Comparison of ENCODE assay signal across 21 cellular contexts in genomic region chr4:182888894-182889293, GRCh38. TPM values are rescaled to one million over a fixed set of nuclear protein-coding genes. Genes with fewer than 3 reads are reported as not detected.
DNase-seq lines count a peak whose midpoint lies in the region; ATAC-seq and TF ChIP-seq lines count a peak whose summit lies in the region.
"Had no signal": no experiment of that assay in that cellular context is flagged by ENCODE, and none has a peak within 500 bp of the region (broad histone marks: within the 10 kb centered on the region; RNA-seq: fewer than 3 reads in every experiment).

No MANE protein-coding gene starts in this region.

- no peaks in the 10 kb centered on the region for H3K27me3 Mint-ChIP-seq in activated CD8-positive, alpha-beta memory T cell treated with anti-CD3 and anti-CD28 coated beads, Interleukin-2, amount 10 ng/mL, durations not matched to agents 7 days and 5 days
- no peaks in the 10 kb centered on the region for H3K27me3 Mint-ChIP-seq in nephron progenitor cell (ENCODE audit: low read depth, poor library complexity)
- no peaks in the 10 kb centered on the region for H3K27me3 Mint-ChIP-seq in H9 (ENCODE audit: low read depth)
- no peaks in the 10 kb centered on the region for H3K27me3 Mint-ChIP-seq in activated CD4-positive, alpha-beta T cell treated with anti-CD3 and anti-CD28 coated beads for 36 hours
- H3K27me3 Mint-ChIP-seq: CD4-positive, alpha-beta T cell had no signal

- peaks cover 7% of the 10 kb centered on the region for H3K9me3 Mint-ChIP-seq in activated CD8-positive, alpha-beta memory T cell treated with anti-CD3 and anti-CD28 coated beads, Interleukin-2, amount 10 ng/mL, durations not matched to agents 7 days and 5 days (ENCODE audit: low read depth)
- peaks cover 32% of the 10 kb centered on the region for H3K9me3 Mint-ChIP-seq in nephron progenitor cell
- H3K9me3 Mint-ChIP-seq in H9, result peaks cover 12 to 13% of the 10 kb centered on the region in 2 experiments
- H3K9me3 Mint-ChIP-seq in activated CD4-positive, alpha-beta T cell treated with anti-CD3 and anti-CD28 coated beads for 36 hours (ENCODE audit: low read depth), result peaks cover 9% of the 10 kb centered on the region

- H3K79me2 ChIP-seq in H9 (ENCODE audit: insufficient read depth, low read length), result no peaks in the 10 kb centered on the region

- TF ChIP-seq CTCF in nephron progenitor cell (IDR thresholded peaks at IDR 0.05), result no peak
- TF ChIP-seq CTCF in H9 (conservative IDR thresholded peaks at IDR 0.05), result no peak

- H2AK5ac ChIP-seq in H9 (ENCODE audit: insufficient read length, low read length), result no peak overlapping the region

- CTCF ChIA-PET in activated CD8-positive, alpha-beta memory T cell treated with anti-CD3 and anti-CD28 coated beads, Interleukin-2, amount 10 ng/mL, durations not matched to agents 7 days and 5 days (lab: Charles Lee), result no interaction called here
- CTCF ChIA-PET in activated CD4-positive, alpha-beta T cell treated with anti-CD3 and anti-CD28 coated beads for 36 hours (lab: Charles Lee), result no interaction called here

- intact Hi-C loops in activated CD4-positive, alpha-beta T cell treated with anti-CD3 and anti-CD28 coated beads for 36 hours (cut with DNase I, micrococcal nuclease), result no loop called here

- H3K27ac Mint-ChIP-seq in activated CD8-positive, alpha-beta memory T cell treated with anti-CD3 and anti-CD28 coated beads, Interleukin-2, amount 10 ng/mL, durations not matched to agents 7 days and 5 days, result no peak overlapping the region
- H3K27ac Mint-ChIP-seq in nephron progenitor cell (peak overlapping the region; percentile 55), H9 (no peak overlapping the region)
- H3K27ac Mint-ChIP-seq in activated CD4-positive, alpha-beta T cell treated with anti-CD3 and anti-CD28 coated beads for 36 hours, result no peak overlapping the region
- H3K27ac Mint-ChIP-seq: CD4-positive, alpha-beta T cell had no signal

- no peak overlapping the region for H2AFZ ChIP-seq in H9 (ENCODE audit: low read length)

- POLR2A ChIA-PET in activated CD4-positive, alpha-beta T cell treated with anti-CD3 and anti-CD28 coated beads for 36 hours (lab: Charles Lee), result no interaction called here

- no peak overlapping the region for H4K5ac ChIP-seq in H9 (ENCODE audit: insufficient read length, low read depth, low read length)

- no peak overlapping the region for H3T11ph ChIP-seq in H9 (ENCODE audit: low read length)

- H3K18ac ChIP-seq in H9 (ENCODE audit: insufficient read length, low read depth, low read length), result no peak overlapping the region

- H3K4me3 Mint-ChIP-seq in activated CD8-positive, alpha-beta memory T cell treated with anti-CD3 and anti-CD28 coated beads, Interleukin-2, amount 10 ng/mL, durations not matched to agents 7 days and 5 days, result no peak overlapping the region
- H3K4me3 Mint-ChIP-seq in nephron progenitor cell (no peak overlapping the region), H9 (no peak overlapping the region)
- no peak overlapping the region for H3K4me3 Mint-ChIP-seq in activated CD4-positive, alpha-beta T cell treated with anti-CD3 and anti-CD28 coated beads for 36 hours
- H3K4me3 Mint-ChIP-seq: CD14-positive monocyte; CD4-positive, alpha-beta T cell; CD8-positive, alpha-beta memory T cell had no signal

- no peak overlapping the region for H2BK120ac ChIP-seq in H9 (ENCODE audit: low read depth, low read length, poor library complexity, severe bottlenecking)

- peaks cover 73% of the 10 kb centered on the region for H3K36me3 Mint-ChIP-seq in activated CD8-positive, alpha-beta memory T cell treated with anti-CD3 and anti-CD28 coated beads, Interleukin-2, amount 10 ng/mL, durations not matched to agents 7 days and 5 days
- H3K36me3 Mint-ChIP-seq in nephron progenitor cell (ENCODE audit: low read depth) (peaks cover 92% of the 10 kb centered on the region), H9 (ENCODE audit: insufficient read depth in 1 of 3, low read depth in 3 of 3) (peaks cover 41 to 90% (median 87%) of the 10 kb centered on the region in 3 experiments)
- peaks cover 88% of the 10 kb centered on the region for H3K36me3 Mint-ChIP-seq in activated CD4-positive, alpha-beta T cell treated with anti-CD3 and anti-CD28 coated beads for 36 hours (ENCODE audit: low read depth)

- H3K4me1 Mint-ChIP-seq in activated CD8-positive, alpha-beta memory T cell treated with anti-CD3 and anti-CD28 coated beads, Interleukin-2, amount 10 ng/mL, durations not matched to agents 7 days and 5 days, result no peaks in the 10 kb centered on the region
- H3K4me1 Mint-ChIP-seq in nephron progenitor cell (peaks cover 12% of the 10 kb centered on the region), H9 (no peaks in the 10 kb centered on the region)
- no peaks in the 10 kb centered on the region for H3K4me1 Mint-ChIP-seq in activated CD4-positive, alpha-beta T cell treated with anti-CD3 and anti-CD28 coated beads for 36 hours
- H3K4me1 Mint-ChIP-seq: CD14-positive monocyte had no signal

- H3K23ac ChIP-seq in H9 (ENCODE audit: insufficient read length, low read depth, low read length), result no peak overlapping the region

- no peaks in the 10 kb centered on the region for H3K23me2 ChIP-seq in H9 (ENCODE audit: insufficient read length, low read depth, low read length, poor library complexity, severe bottlenecking)

- H3K9me3 ChIP-seq in H9 (ENCODE audit: control insufficient read depth, low read depth, low read length), result peaks cover 13% of the 10 kb centered on the region
- H3K9me3 ChIP-seq: BE2C had no signal

- no peak for ATAC-seq in activated CD8-positive, alpha-beta memory T cell treated with anti-CD3 and anti-CD28 coated beads, Interleukin-2, amount 10 ng/mL, durations not matched to agents 7 days and 5 days
- no peak for ATAC-seq in activated CD4-positive, alpha-beta T cell treated with anti-CD3 and anti-CD28 coated beads for 36 hours
- ATAC-seq: A549 had no signal

- peak; percentile 8 for DNase-seq in activated CD8-positive, alpha-beta memory T cell treated with anti-CD3 and anti-CD28 coated beads, Interleukin-2, amount 10 ng/mL, durations not matched to agents 7 days and 5 days
- no peak for DNase-seq in activated CD8-positive, alpha-beta memory T cell treated with anti-CD3 and anti-CD28 coated beads, Interleukin-2, amount 50 U/mL, for 4 hours
- DNase-seq in foreskin melanocyte (peak; percentile 50), nephron progenitor cell (no peak), H9 (no peak), D341Med (ENCODE audit: low spot score) (no peak)
- DNase-seq in activated CD4-positive, alpha-beta T cell treated with anti-CD3 and anti-CD28 coated beads for 36 hours, result no peak
- DNase-seq: 8988T; ACHN; AML-193; BE2C; CD4-positive, alpha-beta T cell; CD8-positive, alpha-beta memory T cell; DMS53; DMS79 treated with DMSO at 0.1 percent for 48 hours; GF-D8; GOT3; HCEC 1CT had no signal

- H3K14ac ChIP-seq in H9 (ENCODE audit: insufficient read depth, low read length), result no peak overlapping the region

- no peaks in the 10 kb centered on the region for H4K20me1 ChIP-seq in H9 (ENCODE audit: control insufficient read depth, insufficient read depth, insufficient read length)

- no peak overlapping the region for H2BK20ac ChIP-seq in H9 (ENCODE audit: low read depth, low read length, poor library complexity, severe bottlenecking)

- H3K27me3 ChIP-seq in H9 (ENCODE audit: insufficient read depth, low read length), result no peaks in the 10 kb centered on the region
- H3K27me3 ChIP-seq: BE2C; BLaER1 treated with 17β-estradiol and CSF1 and Interleukin-3, amounts not matched to agents 10 nM and 100 nM had no signal

- H4K91ac ChIP-seq in H9 (ENCODE audit: insufficient read length, low read depth, low read length), result no peak overlapping the region

- H3K79me1 ChIP-seq in H9 (ENCODE audit: insufficient read depth, low read depth, low read length, poor library complexity, severe bottlenecking), result no peaks in the 10 kb centered on the region

- no peak overlapping the region for H3K4me2 ChIP-seq in H9 (ENCODE audit: insufficient read depth, insufficient read length, low read length)
- H3K4me2 ChIP-seq: A549; BLaER1 treated with 17β-estradiol and CSF1 and Interleukin-3, amounts not matched to agents 10 nM and 100 nM had no signal

- H3K4ac ChIP-seq in H9 (ENCODE audit: low read depth, low read length), result no peak overlapping the region

- H2BK5ac ChIP-seq in H9 (ENCODE audit: insufficient read length, low read length), result no peak overlapping the region

- no peak overlapping the region for H3K9ac ChIP-seq in H9 (ENCODE audit: extremely low read depth, insufficient read length, low read length)
- H3K9ac ChIP-seq: BLaER1 treated with 17β-estradiol and CSF1 and Interleukin-3, amounts not matched to agents 10 nM and 100 nM had no signal

- H3K56ac ChIP-seq in H9 (ENCODE audit: insufficient read length, low read depth, low read length), result no peak overlapping the region

- H2BK15ac ChIP-seq in H9 (ENCODE audit: low read depth, low read length), result no peak overlapping the region

- no CpG with 5 or more reads among the region's 4 CpGs for WGBS in H9 (ENCODE audit: extremely low coverage, insufficient read length, low lambda C conversion rate)

- no peak overlapping the region for H4K8ac ChIP-seq in H9 (replicated peaks; ENCODE audit: insufficient read length, low read depth, low read length)

- no peak overlapping the region for H2BK12ac ChIP-seq in H9 (ENCODE audit: insufficient read length, low read depth, low read length)

- no peaks in the 10 kb centered on the region for H3K4me1 ChIP-seq in H9 (ENCODE audit: insufficient read depth, low read length)
- H3K4me1 ChIP-seq: A549; BLaER1 treated with 17β-estradiol and CSF1 and Interleukin-3, amounts not matched to agents 10 nM and 100 nM had no signal

- H3K27ac ChIP-seq in H9 (ENCODE audit: insufficient read length, low read depth, low read length), result no peak overlapping the region
- H3K27ac ChIP-seq: A549; BLaER1 treated with 17β-estradiol and CSF1 and Interleukin-3, amounts not matched to agents 10 nM and 100 nM had no signal

RNA-seq across cellular contexts. Expression of gene DCTD, which starts 28.3 kb away (rescaled TPM):
- 10 to 100 TPM; 66.6 to 85.1 TPM for total RNA-seq in activated CD8-positive, alpha-beta memory T cell treated with anti-CD3 and anti-CD28 coated beads, Interleukin-2, amount 10 ng/mL, durations not matched to agents 7 days and 5 days
- total RNA-seq in H9 (2021), result 95.5 and 100 TPM in 2 replicates
- total RNA-seq in activated CD4-positive, alpha-beta T cell treated with anti-CD3 and anti-CD28 coated beads for 36 hours, result 100 to 1,000 TPM; 119 to 128 TPM

Comparison
In these comparisons a context has a peak if more than half of its experiments do, and no peak if none do; other contexts are left out.
1. DNase-seq: peak in activated CD8-positive, alpha-beta memory T cell treated with anti-CD3 and anti-CD28 coated beads, Interleukin-2, amount 10 ng/mL, durations not matched to agents 7 days and 5 days (single experiment) and foreskin melanocyte (single experiment); none in activated CD8-positive, alpha-beta memory T cell treated with anti-CD3 and anti-CD28 coated beads, Interleukin-2, amount 50 U/mL, for 4 hours (single experiment), nephron progenitor cell (single experiment), H9 (single experiment), activated CD4-positive, alpha-beta T cell treated with anti-CD3 and anti-CD28 coated beads for 36 hours (single experiment) and D341Med (single experiment).